In the genomic region with DNA sequence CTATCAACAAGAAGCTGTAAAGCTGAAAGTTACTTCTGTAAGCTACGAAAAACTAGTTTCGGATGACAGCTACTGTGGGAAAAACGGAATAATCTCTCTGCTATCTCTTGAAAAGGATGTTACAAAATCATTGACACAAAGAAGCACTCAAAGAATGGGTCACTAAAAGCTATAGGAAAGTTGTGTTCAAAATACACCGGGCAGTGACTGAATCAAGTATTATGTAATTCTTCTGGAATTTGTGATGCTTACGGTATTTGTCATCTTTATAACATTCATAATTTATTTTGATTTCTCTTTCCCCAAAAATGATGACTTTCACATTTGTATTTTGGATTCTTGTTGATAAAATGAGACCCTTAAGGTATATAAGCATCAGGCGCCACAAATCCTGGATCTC, we compare ENCODE assay signal across 19 cellular contexts.
A peak's percentile ranks its signal among the peaks of the same experiment; 100 is the strongest.
DNase-seq lines count a peak whose midpoint lies in the region; ATAC-seq, FAIRE-seq and TF ChIP-seq lines count a peak whose summit lies in the region.
"Had no signal": no experiment of that assay in that cellular context is flagged by ENCODE, and none has a peak within 500 bp of the region (broad histone marks: within the 10 kb centered on the region; RNA-seq: fewer than 3 reads in every experiment).

No MANE protein-coding gene starts in this region.

- ATAC-seq in foreskin keratinocyte (no peak), upper lobe of left lung (ENCODE audit: low FRiP score in 2 of 2) (no peak), HG03108 (IDR thresholded peaks at IDR 0.05; ENCODE audit: unreplicated experiment) (no peak)
- ATAC-seq in activated T-cell treated with anti-CD3 and anti-CD28 coated beads, Interleukin-2, amount 50 U/mL, for 4 hours: no peak
- ATAC-seq: activated CD8-positive, alpha-beta T cell treated with anti-CD3 and anti-CD28 coated beads for 36 hours; sciatic nerve had no signal

- FAIRE-seq in astrocyte (lab: Jason Lieb, UNC): peak; percentile 81
- FAIRE-seq: endometrium had no signal

- intact Hi-C loops in MCF 10A (cut with micrococcal nuclease) (no loop called here), breast epithelium (cut with DNase I; ENCODE audit: low total_unique reads) (no loop called here)

- H3K36me3 ChIP-seq in breast epithelium (no peaks in the 10 kb centered on the region), astrocyte (ENCODE audit: insufficient read depth, low read length) (no peaks in the 10 kb centered on the region), upper lobe of left lung (no peaks in the 10 kb centered on the region), MG63 (no peaks in the 10 kb centered on the region)

- H3K9me3 ChIP-seq in breast epithelium (no peaks in the 10 kb centered on the region), astrocyte (ENCODE audit: insufficient read depth, low read depth, low read length) (no peaks in the 10 kb centered on the region), upper lobe of left lung (no peaks in the 10 kb centered on the region), MG63 (no peaks in the 10 kb centered on the region)
- H3K9me3 ChIP-seq: Caco-2 had no signal

- TF ChIP-seq CTCF in MCF 10A (IDR thresholded peaks at IDR 0.05; ENCODE audit: unreplicated experiment) (no peak), breast epithelium (IDR thresholded peaks at IDR 0.05) (no peak), astrocyte (IDR thresholded peaks at IDR 0.05; ENCODE audit: insufficient read depth, low read depth, low read length) (no peak), foreskin keratinocyte (conservative IDR thresholded peaks at IDR 0.05) (no peak), upper lobe of left lung (IDR thresholded peaks at IDR 0.05) (no peak)

- H3K4me1 ChIP-seq in breast epithelium (no peaks in the 10 kb centered on the region), astrocyte (ENCODE audit: insufficient read depth, low read length) (peaks cover 11% of the 10 kb centered on the region), foreskin keratinocyte (peaks cover 48% of the 10 kb centered on the region), upper lobe of left lung (peaks cover 0 to 21% (median 10%) of the 10 kb centered on the region in 4 donors)

- H3K4me1 Mint-ChIP-seq in MCF 10A (ENCODE audit: insufficient read depth, unreplicated experiment) (peaks cover 21% of the 10 kb centered on the region), astrocyte (ENCODE audit: low read depth, unreplicated experiment) (peaks cover 40% of the 10 kb centered on the region)
- peaks cover 41% of the 10 kb centered on the region for H3K4me1 Mint-ChIP-seq in activated T-cell treated with anti-CD3 and anti-CD28 coated beads, Interleukin-2, amount 50 U/mL, for 4 hours (ENCODE audit: low read depth)
- H3K4me1 Mint-ChIP-seq: neural crest cell had no signal

- no TSS peak for BruUV-seq in MCF 10A (replicated peaks; lab: Mats Ljungman, UMichigan)

- H2AFZ ChIP-seq in astrocyte (ENCODE audit: low read depth, low read length): no peak overlapping the region

- no peak overlapping the region for H3K4me3 Mint-ChIP-seq in MCF 10A (ENCODE audit: unreplicated experiment)
- H3K4me3 Mint-ChIP-seq in astrocyte (ENCODE audit: unreplicated experiment): no peak overlapping the region
- no peak overlapping the region for H3K4me3 Mint-ChIP-seq in activated T-cell treated with anti-CD3 and anti-CD28 coated beads, Interleukin-2, amount 50 U/mL, for 4 hours
- H3K4me3 Mint-ChIP-seq: activated CD8-positive, alpha-beta T cell treated with anti-CD3 and anti-CD28 coated beads for 36 hours; brain; neural crest cell had no signal

- H4K20me1 ChIP-seq in astrocyte (ENCODE audit: insufficient read depth, low read length): no peaks in the 10 kb centered on the region

- 78 to 82% methylated on average over 6 of the region's 6 CpGs for WGBS in upper lobe of left lung, 2 donors

- H3K4me3 ChIP-seq in breast epithelium: no peak overlapping the region
- no peak overlapping the region for H3K4me3 ChIP-seq in astrocyte (ENCODE audit: insufficient read depth, low read depth, low read length)
- no peak overlapping the region for H3K4me3 ChIP-seq in upper lobe of left lung
- H3K4me3 ChIP-seq in MG63: no peak overlapping the region

- H3K27ac Mint-ChIP-seq in MCF 10A (ENCODE audit: low read depth, unreplicated experiment) (peak overlapping the region; percentile 65), astrocyte (ENCODE audit: unreplicated experiment) (peak overlapping the region; percentile 70)
- H3K27ac Mint-ChIP-seq: activated CD8-positive, alpha-beta T cell treated with anti-CD3 and anti-CD28 coated beads for 36 hours; brain had no signal

- peak overlapping the region; percentile 53 for H3K9ac ChIP-seq in astrocyte (ENCODE audit: low read length)

- no peaks in the 10 kb centered on the region for H3K27me3 ChIP-seq in breast epithelium
- no peaks in the 10 kb centered on the region for H3K27me3 ChIP-seq in astrocyte (ENCODE audit: insufficient read depth, low read length)
- no peaks in the 10 kb centered on the region for H3K27me3 ChIP-seq in foreskin keratinocyte
- no peaks in the 10 kb centered on the region for H3K27me3 ChIP-seq in upper lobe of left lung
- H3K27me3 ChIP-seq in MG63: no peaks in the 10 kb centered on the region

- TF ChIP-seq EP300 in upper lobe of left lung (IDR thresholded peaks at IDR 0.05): no peak

- H3K9me3 Mint-ChIP-seq in MCF 10A (ENCODE audit: unreplicated experiment): no peaks in the 10 kb centered on the region
- peaks cover 5% of the 10 kb centered on the region for H3K9me3 Mint-ChIP-seq in astrocyte (ENCODE audit: unreplicated experiment)
- H3K9me3 Mint-ChIP-seq in activated T-cell treated with anti-CD3 and anti-CD28 coated beads, Interleukin-2, amount 50 U/mL, for 4 hours: no peaks in the 10 kb centered on the region
- H3K9me3 Mint-ChIP-seq: activated CD8-positive, alpha-beta T cell treated with anti-CD3 and anti-CD28 coated beads for 36 hours; brain; neural crest cell had no signal

- DNase-seq in MCF 10A (ENCODE audit: unreplicated experiment) (peak; percentile 35), breast epithelium (ENCODE audit: low spot score in 2 of 2) (no peak), astrocyte (ENCODE audit: low read depth) (peak; percentile 70), foreskin keratinocyte (peak; percentile 87 to 96), upper lobe of left lung (no peak), MG63 (no peak)
- no peak for DNase-seq in activated T-cell treated with anti-CD3 and anti-CD28 coated beads, Interleukin-2, amount 50 U/mL, for 4 hours
- DNase-seq: 8988T; activated CD8-positive, alpha-beta T cell treated with anti-CD3 and anti-CD28 coated beads for 36 hours; activated gamma-delta T cell; Caco-2; hypothalamus; NCI-H1105 treated with DMSO at 0.1 percent for 48 hours; NCI-H526 had no signal

- H3K79me2 ChIP-seq in astrocyte (ENCODE audit: insufficient read depth, low read length): no peaks in the 10 kb centered on the region

- POLR2A ChIA-PET in MCF 10A (lab: Yijun Ruan, JAX): interaction anchor here (0.6 to 7.4 kb wide), 9 partner anchors 9 to 642 kb away, joined by 3 to 147 read pairs (median 14); a partner anchor contains a TSS

- no peak overlapping the region for H3K27ac ChIP-seq in breast epithelium
- H3K27ac ChIP-seq in astrocyte (ENCODE audit: low read depth, low read length): peak overlapping the region; percentile 77
- H3K27ac ChIP-seq in foreskin keratinocyte: peak overlapping the region; percentile 76
- no peak overlapping the region for H3K27ac ChIP-seq in upper lobe of left lung

- H3K4me2 ChIP-seq in astrocyte (ENCODE audit: low read length): peak overlapping the region; percentile 55

- TF ChIP-seq POLR2A in breast epithelium (IDR thresholded peaks at IDR 0.05): no peak
- no peak for TF ChIP-seq POLR2A in upper lobe of left lung (IDR thresholded peaks at IDR 0.05)

- H3K27me3 Mint-ChIP-seq in MCF 10A (ENCODE audit: insufficient read depth, unreplicated experiment) (no peaks in the 10 kb centered on the region), astrocyte (ENCODE audit: low read depth, unreplicated experiment) (no peaks in the 10 kb centered on the region)
- H3K27me3 Mint-ChIP-seq in activated T-cell treated with anti-CD3 and anti-CD28 coated beads, Interleukin-2, amount 50 U/mL, for 4 hours (ENCODE audit: low read depth): no peaks in the 10 kb centered on the region
- H3K27me3 Mint-ChIP-seq: activated CD8-positive, alpha-beta T cell treated with anti-CD3 and anti-CD28 coated beads for 36 hours had no signal

- H3K36me3 Mint-ChIP-seq in MCF 10A (ENCODE audit: insufficient read depth, unreplicated experiment) (no peaks in the 10 kb centered on the region), astrocyte (ENCODE audit: low read depth, unreplicated experiment) (no peaks in the 10 kb centered on the region)
- no peaks in the 10 kb centered on the region for H3K36me3 Mint-ChIP-seq in activated T-cell treated with anti-CD3 and anti-CD28 coated beads, Interleukin-2, amount 50 U/mL, for 4 hours (ENCODE audit: insufficient read depth)
- H3K36me3 Mint-ChIP-seq: brain had no signal

- CTCF ChIA-PET in MCF 10A (lab: Yijun Ruan, JAX): no interaction called here

Comparison
In these comparisons a context has a peak if more than half of its experiments do, and no peak if none do; other contexts are left out.
1. DNase-seq: peak in MCF 10A (single experiment), astrocyte (single experiment) and foreskin keratinocyte (2 of 2); none in breast epithelium (0 of 2), upper lobe of left lung (0 of 2), activated T-cell treated with anti-CD3 and anti-CD28 coated beads, Interleukin-2, amount 50 U/mL, for 4 hours (single experiment) and MG63 (single experiment).
2. H3K27ac ChIP-seq: peak in astrocyte (single experiment) and foreskin keratinocyte (single experiment); none in breast epithelium (0 of 2) and upper lobe of left lung (0 of 4).